In genomic region chr14:24398943-24399801, GRCh38 we compare ENCODE assay signal across 8 cellular contexts. TPM values are rescaled to one million over a fixed set of nuclear protein-coding genes. Genes with fewer than 3 reads are reported as not detected.
DNase-seq lines count a peak whose midpoint lies in the region; ATAC-seq and TF ChIP-seq lines count a peak whose summit lies in the region.

Gene NYNRIN, plus strand, starts transcription at chr14:24399003. Its CDS starts 244 bp downstream, at chr14:24399247.

- H4K20me1 ChIP-seq in hepatocyte (ENCODE audit: insufficient read depth, poor library complexity, severe bottlenecking): peaks cover 8% of the 10 kb centered on the region

- ATAC-seq in Panc1 (peak; percentile 70; the same call in 1 of the 2 replicates), HG02938 (IDR thresholded peaks at IDR 0.05; ENCODE audit: unreplicated experiment) (no peak)

- peak within 1 kb of the TSS; percentile 92 for H3K4me2 ChIP-seq in hepatocyte

- H3K79me2 ChIP-seq in hepatocyte: peaks cover 53% of the 10 kb centered on the region

- in situ Hi-C loops in Panc1 (cut with HindIII; ENCODE audit: low pct_unique_long_range_greater_than_20kb, low sequenced_read_pairs): no loop called here

- H3K4me3 ChIP-seq in GM08714 (ENCODE audit: low read length) (0 out of 2 replicates have a peak within 1 kb of the TSS, but pooled peaks have one; percentile 12), Panc1 (ENCODE audit: low read depth in 2 of 2, low read length in 2 of 2) (peak within 1 kb of the TSS; percentile 23 to 33; a peak in 3 of 4 replicates), hepatocyte (peak within 1 kb of the TSS; percentile 60)

- H3K36me3 ChIP-seq in Panc1 (ENCODE audit: control insufficient read depth, insufficient read depth, low read length) (no peaks in the 10 kb centered on the region), hepatocyte (replicated peaks; ENCODE audit: insufficient read depth, low read depth) (no peaks in the 10 kb centered on the region)

- peak within 1 kb of the TSS; percentile 37 for H2AFZ ChIP-seq in hepatocyte

- intact Hi-C loops in Panc1 (cut with micrococcal nuclease; ENCODE audit: unreplicated experiment): no loop called here

- H3K27ac ChIP-seq in Panc1 (ENCODE audit: low read length): no peak within 1 kb of the TSS
- peak within 1 kb of the TSS; percentile 95 for H3K27ac ChIP-seq in hepatocyte

- H3K9me2 ChIP-seq in hepatocyte (replicated peaks; ENCODE audit: insufficient read depth): no peaks in the 10 kb centered on the region

- DNase-seq in Panc1 (ENCODE audit: low read depth, low spot score) (no peak), astrocyte of the hippocampus (ENCODE audit: low read depth, low spot score) (peak; percentile 62), hepatocyte (ENCODE audit: low spot score) (peak; percentile 79), putamen (ENCODE audit: low spot score) (peak; percentile 11), H4 (ENCODE audit: low spot score) (no peak), MV-4-11 (lab: John Stamatoyannopoulos, UW) (no peak)

- 7% methylated on average over 14 of the region's 54 CpGs for WGBS in hepatocyte (ENCODE audit: low lambda C conversion rate, missing lambda C conversion rate)

- peaks cover 3% of the 10 kb centered on the region for H3K27me3 ChIP-seq in Panc1 (ENCODE audit: control insufficient read depth, insufficient read depth, low read length)
- H3K27me3 ChIP-seq in hepatocyte: no peaks in the 10 kb centered on the region

- no peaks in the 10 kb centered on the region for H3K9me3 ChIP-seq in Panc1 (ENCODE audit: control insufficient read depth, insufficient read depth, low read depth, low read length)
- no peaks in the 10 kb centered on the region for H3K9me3 ChIP-seq in hepatocyte (ENCODE audit: low read depth)

- POLR2A ChIA-PET in Panc1 (lab: Charles Lee): interaction anchor here (0.7 kb wide), 1 partner anchor 272 kb away, joined by 16 read pairs; no protein-coding TSS in a partner anchor

- no TSS peak for BruUV-seq in Panc1 (replicated peaks; lab: Mats Ljungman, UMichigan)

- H3K4me1 ChIP-seq in Panc1 (ENCODE audit: control insufficient read depth, insufficient read depth, low read length): no peaks in the 10 kb centered on the region
- peaks cover 57% of the 10 kb centered on the region for H3K4me1 ChIP-seq in hepatocyte (ENCODE audit: insufficient read depth)

- CTCF ChIA-PET in Panc1 (lab: Charles Lee): interaction anchor here (0.7 kb wide), 1 partner anchor 14 kb away, joined by 4 read pairs; no protein-coding TSS in a partner anchor

- TF ChIP-seq CTCF in Panc1 (IDR thresholded peaks at IDR 0.05) (no peak), hepatocyte (IDR thresholded peaks at IDR 0.05; ENCODE audit: poor library complexity) (no peak)

RNA-seq across cellular contexts. Expression of gene NYNRIN, which starts in this region (rescaled TPM):
- total RNA-seq in Panc1 (2021; ENCODE audit: unreplicated experiment) (0.31 TPM), hepatocyte (41.7 and 56.5 TPM in 2 replicates)
- polyA plus RNA-seq in Panc1 (2012; ENCODE audit: insufficient read length): 0.21 TPM
- polyA plus RNA-seq in hepatocyte: 34.4 and 34.5 TPM in 2 replicates
- 0.14 and 0.21 TPM in 2 replicates for total RNA-seq in H4 (2014; rRNA removed; shearing (Covaris generic))

Comparison
In these comparisons a context has a peak if more than half of its experiments do, and no peak if none do; other contexts are left out.
1. RNA of gene NYNRIN (total RNA-seq): 41.7 to 56.5 TPM in hepatocyte; 0.31 TPM in Panc1 (single experiment) and 0.14 to 0.21 TPM in H4; every median in the first group is over 10 times any median in the second.
2. Peak in ATAC-seq and H3K4me3 ChIP-seq in Panc1; RNA of the gene not detected or under 1 TPM.
3. DNase-seq: peak in astrocyte of the hippocampus (single experiment), hepatocyte (single experiment) and putamen (single experiment); none in Panc1 (single experiment), H4 (single experiment) and MV-4-11 (single experiment).
4. Peak in every context shown above with its lines, with median percentiles within 50 percentile points of each other: H3K4me3 ChIP-seq.